31 cellular contexts compared by ENCODE assay signal in genomic region chr12:5533368-5533767, GRCh38.
"Had no signal": no experiment of that assay in that cellular context is flagged by ENCODE, and none has a peak within 500 bp of the region (broad histone marks: within the 10 kb centered on the region; RNA-seq: fewer than 3 reads in every experiment).

No MANE protein-coding gene starts in this region.

- H3K27ac ChIP-seq: ovary, parathyroid adenoma, psoas muscle, skin epidermis, spleen, suprapubic skin, testis, tibial artery, transverse colon, upper lobe of right lung, vagina had no signal

- H3K27me3 ChIP-seq: ovary, testis, transverse colon, upper lobe of right lung, vagina had no signal

- H3K36me3 Mint-ChIP-seq: natural killer cell treated with Interleukin-12 subunit alpha and Interleukin-12 subunit beta and Interleukin-15 and Interleukin-18, amount 100 ng/mL, for 72 hours; stimulated activated memory B cell treated with anti-CD40 and anti-IgM and Interleukin-4, amounts not matched to agents 10 μg/mL and 1 μg/mL and 100 μg/mL, for 72 hours; type B pancreatic cell had no signal

- H3K4me3 Mint-ChIP-seq: naive thymus-derived CD8-positive, alpha-beta T cell; natural killer cell treated with Interleukin-12 subunit alpha and Interleukin-12 subunit beta and Interleukin-15 and Interleukin-18, amount 100 ng/mL, for 72 hours; nephron progenitor cell; neural crest cell; stimulated activated memory B cell treated with anti-CD40 and anti-IgM and Interleukin-4, amounts not matched to agents 10 μg/mL and 1 μg/mL and 100 μg/mL, for 72 hours; stimulated activated naive CD8-positive, alpha-beta T cell treated with anti-CD3 and anti-CD28 coated beads, Interleukin-15, amount 100 ng/mL, for 72 hours; type B pancreatic cell had no signal

- H3K4me3 ChIP-seq: ovary, psoas muscle, skin epidermis, smooth muscle cell, spleen, suprapubic skin, testis, tibial artery, transverse colon, upper lobe of right lung, vagina had no signal

- H3K4me1 Mint-ChIP-seq: neural crest cell; stimulated activated memory B cell treated with anti-CD40 and anti-IgM and Interleukin-4, amounts not matched to agents 10 μg/mL and 1 μg/mL and 100 μg/mL, for 72 hours; stimulated activated naive CD8-positive, alpha-beta T cell treated with anti-CD3 and anti-CD28 coated beads, Interleukin-15, amount 100 ng/mL, for 72 hours had no signal

- H3K4me1 ChIP-seq: parathyroid adenoma, psoas muscle, spleen, suprapubic skin, testis, tibial artery, upper lobe of right lung, vagina had no signal

- H3K36me3 ChIP-seq: ovary, spleen, suprapubic skin, tibial artery, transverse colon, upper lobe of right lung, vagina had no signal

- DNase-seq: naive thymus-derived CD8-positive, alpha-beta T cell; nephron progenitor cell; occipital lobe; ovary; posterior cingulate gyrus; psoas muscle; right cardiac atrium; spleen; stimulated activated CD4-positive, alpha-beta T cell treated with anti-CD3 and anti-CD28 coated beads, Interleukin-12 subunit alpha, Interleukin-12 subunit beta, amount 100 ng/mL, for 4 hours; stimulated activated CD4-positive, alpha-beta T cell treated with anti-CD3 and anti-CD28 coated beads, Interleukin-1b, Interleukin-23, amount 100 ng/mL, for 48 hours; stimulated activated CD4-positive, alpha-beta T cell treated with anti-CD3 and anti-CD28 coated beads, Interleukin-4, amount 100 ng/mL, for 1 hour; stimulated activated CD4-positive, alpha-beta T cell treated with anti-CD3 and anti-CD28 coated beads, Interleukin-4, amount 100 ng/mL, for 4 hours; stimulated activated CD8-positive, alpha-beta memory T cell treated with anti-CD3 and anti-CD28 coated beads, Interleukin-4, amount 100 ng/mL, for 48 hours; stimulated activated naive CD4-positive, alpha-beta T cell; stimulated activated naive CD8-positive, alpha-beta T cell treated with anti-CD3 and anti-CD28 coated beads, Interleukin-15, amount 100 ng/mL, for 72 hours; stimulated activated naive CD8-positive, alpha-beta T cell treated with anti-CD3 and anti-CD28 coated beads, Interleukin-15, Interleukin-2, amounts not matched to agents 100 U/mL and 50 U/mL, for 24 hours; substantia nigra; testis; tibial artery; transverse colon; upper lobe of right lung had no signal

- H3K9me3 ChIP-seq: ovary, psoas muscle, suprapubic skin, testis, tibial artery, transverse colon, upper lobe of right lung, vagina had no signal

- H3K9ac ChIP-seq: parathyroid adenoma had no signal

- H3K27ac Mint-ChIP-seq: naive thymus-derived CD8-positive, alpha-beta T cell; natural killer cell treated with Interleukin-12 subunit alpha and Interleukin-12 subunit beta and Interleukin-15 and Interleukin-18, amount 100 ng/mL, for 72 hours; nephron progenitor cell; progenitor cell of endocrine pancreas; stimulated activated memory B cell treated with anti-CD40 and anti-IgM and Interleukin-4, amounts not matched to agents 10 μg/mL and 1 μg/mL and 100 μg/mL, for 72 hours; stimulated activated naive CD8-positive, alpha-beta T cell treated with anti-CD3 and anti-CD28 coated beads, Interleukin-15, amount 100 ng/mL, for 72 hours; type B pancreatic cell had no signal

- H3K9me3 Mint-ChIP-seq: natural killer cell treated with Interleukin-12 subunit alpha and Interleukin-12 subunit beta and Interleukin-15 and Interleukin-18, amount 100 ng/mL, for 72 hours had no signal
